In genomic region chr1:203272633-203273205, GRCh38 we compare ENCODE assay signal across 8 cellular contexts. TPM values are rescaled to one million over a fixed set of nuclear protein-coding genes. Genes with fewer than 3 reads are reported as not detected.
A peak's percentile ranks its signal among the peaks of the same experiment; 100 is the strongest.
DNase-seq lines count a peak whose midpoint lies in the region; TF ChIP-seq lines count a peak whose summit lies in the region.

No MANE protein-coding gene starts in this region.

- H3K27ac ChIP-seq in mucosa of rectum (ENCODE audit: low read depth in 2 of 2, low read length in 2 of 2) (peak overlapping the region in 1 of 2 donors; percentile 66), tibial nerve (peak overlapping the region in 3 of 4 donors; percentile 30 to 95 (median 79))

- no peaks in the 10 kb centered on the region for H3K9me3 Mint-ChIP-seq in activated naive CD4-positive, alpha-beta T cell treated with anti-CD3 and anti-CD28 coated beads, Interleukin-2, amount 50 U/mL, for 24 hours
- H3K9me3 Mint-ChIP-seq in activated naive CD8-positive, alpha-beta T cell treated with anti-CD3 and anti-CD28 coated beads for 36 hours, result no peaks in the 10 kb centered on the region

- H3K36me3 Mint-ChIP-seq in activated naive CD4-positive, alpha-beta T cell treated with anti-CD3 and anti-CD28 coated beads, Interleukin-2, amount 50 U/mL, for 24 hours, result no peaks in the 10 kb centered on the region
- H3K36me3 Mint-ChIP-seq in activated naive CD8-positive, alpha-beta T cell treated with anti-CD3 and anti-CD28 coated beads for 36 hours, result no peaks in the 10 kb centered on the region

- H3K4me1 Mint-ChIP-seq in activated naive CD4-positive, alpha-beta T cell treated with anti-CD3 and anti-CD28 coated beads, Interleukin-2, amount 50 U/mL, for 24 hours, result peaks cover 58% of the 10 kb centered on the region
- peaks cover 50% of the 10 kb centered on the region for H3K4me1 Mint-ChIP-seq in activated naive CD8-positive, alpha-beta T cell treated with anti-CD3 and anti-CD28 coated beads for 36 hours

- WGBS in tibial nerve, 2 donors, result 26 to 33% methylated on average over 17 of the region's 17 CpGs

- no peak for TF ChIP-seq EP300 in tibial nerve (IDR thresholded peaks at IDR 0.05)

- H3K9me3 ChIP-seq in mucosa of rectum (ENCODE audit: control insufficient read depth in 2 of 2, low read length in 2 of 2) (no peaks in the 10 kb centered on the region), tibial nerve (no peaks in the 10 kb centered on the region)

- DNase-seq in activated naive CD4-positive, alpha-beta T cell treated with Interleukin-2 at 50 U/mL for 16 hours, result no peak
- DNase-seq in activated naive CD8-positive, alpha-beta T cell treated with anti-CD3 and anti-CD28 coated beads for 36 hours, result no peak
- no peak for DNase-seq in tibial nerve (ENCODE audit: low spot score in 2 of 2)
- DNase-seq in NCI-H446 treated with DMSO at 0.1 percent for 48 hours (lab: John Stamatoyannopoulos, UW), result no peak
- DNase-seq in NCI-H1105 (lab: John Stamatoyannopoulos, UW), result no peak
- DNase-seq in Ammon's horn (ENCODE audit: low spot score), result no peak

- H3K4me3 Mint-ChIP-seq in activated naive CD4-positive, alpha-beta T cell treated with anti-CD3 and anti-CD28 coated beads, Interleukin-2, amount 50 U/mL, for 24 hours, result peak overlapping the region; percentile 78
- peak overlapping the region; percentile 79 for H3K4me3 Mint-ChIP-seq in activated naive CD8-positive, alpha-beta T cell treated with anti-CD3 and anti-CD28 coated beads for 36 hours

- H3K4me1 ChIP-seq in mucosa of rectum (ENCODE audit: control insufficient read depth in 2 of 2, insufficient read depth in 2 of 2, low read length in 2 of 2) (peaks cover 27 to 34% of the 10 kb centered on the region in 2 donors), tibial nerve (peaks cover 0 to 80% (median 46%) of the 10 kb centered on the region in 4 donors)

- no peak for TF ChIP-seq CTCF in tibial nerve (IDR thresholded peaks at IDR 0.05)

- H3K36me3 ChIP-seq in mucosa of rectum (ENCODE audit: control insufficient read depth in 2 of 2, insufficient read depth in 2 of 2, low read length in 2 of 2) (no peaks in the 10 kb centered on the region), tibial nerve (no peaks in the 10 kb centered on the region)

- H3K4me3 ChIP-seq in mucosa of rectum (ENCODE audit: low read length in 2 of 2) (peak overlapping the region; percentile 48 to 65), tibial nerve (peak overlapping the region in 2 of 4 donors; percentile 33 to 37)

- H3K27ac Mint-ChIP-seq in activated naive CD4-positive, alpha-beta T cell treated with anti-CD3 and anti-CD28 coated beads, Interleukin-2, amount 50 U/mL, for 24 hours, result peak overlapping the region; percentile 80
- H3K27ac Mint-ChIP-seq in activated naive CD8-positive, alpha-beta T cell treated with anti-CD3 and anti-CD28 coated beads for 36 hours, result no peak overlapping the region

- peak overlapping the region; percentile 10 to 61 for H3K9ac ChIP-seq in mucosa of rectum (ENCODE audit: low read depth in 1 of 2, low read length in 2 of 2)

- no peaks in the 10 kb centered on the region for H3K27me3 Mint-ChIP-seq in activated naive CD4-positive, alpha-beta T cell treated with anti-CD3 and anti-CD28 coated beads, Interleukin-2, amount 50 U/mL, for 24 hours
- no peaks in the 10 kb centered on the region for H3K27me3 Mint-ChIP-seq in activated naive CD8-positive, alpha-beta T cell treated with anti-CD3 and anti-CD28 coated beads for 36 hours

- H3K27me3 ChIP-seq in mucosa of rectum (ENCODE audit: control insufficient read depth in 2 of 2, insufficient read depth in 2 of 2, low read length in 2 of 2) (no peaks in the 10 kb centered on the region), tibial nerve (no peaks in the 10 kb centered on the region)

- no peak for TF ChIP-seq POLR2A in tibial nerve (IDR thresholded peaks at IDR 0.05)

RNA-seq across cellular contexts. Expression of gene BTG2, which starts 32.6 kb away (rescaled TPM):
- total RNA-seq in activated naive CD8-positive, alpha-beta T cell treated with anti-CD3 and anti-CD28 coated beads for 36 hours, result 10 to 100 TPM; 74.7 to 81.2 TPM
- total RNA-seq in tibial nerve, result 100 to 1,000 TPM; 153 to 208 (median 177) TPM

RNA-seq across cellular contexts. Expression of gene CHIT1, which starts 43.2 kb away (rescaled TPM):
- under 1 TPM; 0.21 to 0.56 TPM for total RNA-seq in activated naive CD8-positive, alpha-beta T cell treated with anti-CD3 and anti-CD28 coated beads for 36 hours
- under 1 TPM in 2 of 4 donors, not detected in 2; 0.39 to 0.42 TPM for total RNA-seq in tibial nerve
